ENCODE assay signal across 1 cellular context in genomic region chr4:117941611-117942010, GRCh38.
TF ChIP-seq lines count a peak whose summit lies in the region.

No MANE protein-coding gene starts in this region.

TF ChIP-seq in GM23338, 12 proteins besides CTCF, POLR2A, EP300 and RAD21:
- TF ChIP-seq ZNF462 (CRISPR knock-in tag; IDR thresholded peaks at IDR 0.05) (no peak), NANOG (IDR thresholded peaks at IDR 0.05; ENCODE audit: borderline replicate concordance) (no peak), ZNF114 (CRISPR knock-in tag; IDR thresholded peaks at IDR 0.05) (no peak), REST (IDR thresholded peaks at IDR 0.05; ENCODE audit: unreplicated experiment) (no peak)
- TF ChIP-seq, protein P1, sequence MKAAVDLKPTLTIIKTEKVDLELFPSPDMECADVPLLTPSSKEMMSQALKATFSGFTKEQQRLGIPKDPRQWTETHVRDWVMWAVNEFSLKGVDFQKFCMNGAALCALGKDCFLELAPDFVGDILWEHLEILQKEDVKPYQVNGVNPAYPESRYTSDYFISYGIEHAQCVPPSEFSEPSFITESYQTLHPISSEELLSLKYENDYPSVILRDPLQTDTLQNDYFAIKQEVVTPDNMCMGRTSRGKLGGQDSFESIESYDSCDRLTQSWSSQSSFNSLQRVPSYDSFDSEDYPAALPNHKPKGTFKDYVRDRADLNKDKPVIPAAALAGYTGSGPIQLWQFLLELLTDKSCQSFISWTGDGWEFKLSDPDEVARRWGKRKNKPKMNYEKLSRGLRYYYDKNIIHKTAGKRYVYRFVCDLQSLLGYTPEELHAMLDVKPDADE (IDR thresholded peaks at IDR 0.05): no peak
